ENCODE assay signal across 24 cellular contexts in genomic region chr11:134372536-134372935, GRCh38. TPM values are rescaled to one million over a fixed set of nuclear protein-coding genes. Genes with fewer than 3 reads are reported as not detected.
DNase-seq lines count a peak whose midpoint lies in the region; ATAC-seq and TF ChIP-seq lines count a peak whose summit lies in the region.
"Had no signal": no experiment of that assay in that cellular context is flagged by ENCODE, and none has a peak within 500 bp of the region (broad histone marks: within the 10 kb centered on the region; RNA-seq: fewer than 3 reads in every experiment).

No MANE protein-coding gene starts in this region.

- DNase-seq in DMS79 (lab: John Stamatoyannopoulos, UW), result peak; percentile 70
- DNase-seq in RWPE2 (ENCODE audit: low spot score), result peak; percentile 24
- peak in 2 of 3 donors; percentile 4 to 14 for DNase-seq in mucosa of descending colon
- DNase-seq in upper lobe of right lung, result peak; percentile 31
- no peak for DNase-seq in retina
- DNase-seq: AML-193; Caco-2; CD8-positive, alpha-beta T cell; GOT3; HFFc6; Kasumi-1; NCI-H1105; NCI-H1436 treated with DMSO at 0.1 percent for 48 hours; NCI-H226; SIG-M5 had no signal

- H3K36me3 ChIP-seq in RWPE2 (ENCODE audit: low read depth) (no peaks in the 10 kb centered on the region), mucosa of descending colon (ENCODE audit: low read depth) (no peaks in the 10 kb centered on the region), upper lobe of right lung (no peaks in the 10 kb centered on the region)
- H3K36me3 ChIP-seq: Peyer's patch had no signal

- H3K9me3 ChIP-seq in RWPE2 (ENCODE audit: severe bottlenecking) (no peaks in the 10 kb centered on the region), mucosa of descending colon (no peaks in the 10 kb centered on the region), upper lobe of right lung (no peaks in the 10 kb centered on the region)
- H3K9me3 ChIP-seq: A549, Caco-2, HAP-1, Peyer's patch had no signal

- H3K4me1 ChIP-seq in RWPE2 (ENCODE audit: insufficient read depth, poor library complexity, severe bottlenecking) (no peaks in the 10 kb centered on the region), mucosa of descending colon (ENCODE audit: low read depth) (no peaks in the 10 kb centered on the region), upper lobe of right lung (no peaks in the 10 kb centered on the region)
- H3K4me1 ChIP-seq: A549, Caco-2, HAP-1, Peyer's patch had no signal

- ATAC-seq in RWPE2 (ENCODE audit: low read depth) (no peak), mucosa of descending colon (no peak), upper lobe of right lung (no peak), GM21717 (IDR thresholded peaks at IDR 0.05; ENCODE audit: unreplicated experiment) (no peak), GM18498 (IDR thresholded peaks at IDR 0.05; ENCODE audit: unreplicated experiment) (no peak)
- ATAC-seq: A549; CD8-positive, alpha-beta T cell; K562 had no signal

- no peak overlapping the region for H3K27ac ChIP-seq in RWPE2 (ENCODE audit: poor library complexity, severe bottlenecking)
- H3K27ac ChIP-seq in upper lobe of right lung, result no peak overlapping the region
- H3K27ac ChIP-seq: A549, C4-2B, Peyer's patch, SK-N-MC had no signal

- TF ChIP-seq CTCF in RWPE2 (IDR thresholded peaks at IDR 0.05; ENCODE audit: poor library complexity, severe bottlenecking) (no peak), mucosa of descending colon (IDR thresholded peaks at IDR 0.05) (no peak), upper lobe of right lung (IDR thresholded peaks at IDR 0.05) (no peak)

- intact Hi-C loops in mucosa of descending colon (cut with DNase I, micrococcal nuclease) (no loop called here), upper lobe of right lung (cut with DNase I) (no loop called here)

- H3K4me3 ChIP-seq in RWPE2 (ENCODE audit: severe bottlenecking) (no peak overlapping the region), mucosa of descending colon (no peak overlapping the region), upper lobe of right lung (no peak overlapping the region)
- H3K4me3 ChIP-seq: A549, HAP-1, K562, Peyer's patch, SK-N-MC had no signal

- H3K27me3 ChIP-seq in RWPE2 (ENCODE audit: insufficient read depth, poor library complexity, severe bottlenecking) (no peaks in the 10 kb centered on the region), upper lobe of right lung (no peaks in the 10 kb centered on the region)
- H3K27me3 ChIP-seq: Peyer's patch had no signal

RNA-seq across cellular contexts. Expression of gene B3GAT1, which starts 39.5 kb away (rescaled TPM):
- total RNA-seq in mucosa of descending colon (under 1 TPM; 0.09 to 0.38 (median 0.22) TPM), upper lobe of right lung (1.2 TPM)
- total RNA-seq: HFFc6, M059J had no signal

RNA-seq across cellular contexts. Expression of gene GLB1L2, which starts 40.7 kb away (rescaled TPM):
- total RNA-seq in mucosa of descending colon, result 10 to 100 TPM; 21.5 to 27.9 (median 26.9) TPM
- total RNA-seq in upper lobe of right lung, result 4.9 TPM
- total RNA-seq: HFFc6, M059J had no signal
